ENCODE assay signal across 16 cellular contexts in the genomic region with DNA sequence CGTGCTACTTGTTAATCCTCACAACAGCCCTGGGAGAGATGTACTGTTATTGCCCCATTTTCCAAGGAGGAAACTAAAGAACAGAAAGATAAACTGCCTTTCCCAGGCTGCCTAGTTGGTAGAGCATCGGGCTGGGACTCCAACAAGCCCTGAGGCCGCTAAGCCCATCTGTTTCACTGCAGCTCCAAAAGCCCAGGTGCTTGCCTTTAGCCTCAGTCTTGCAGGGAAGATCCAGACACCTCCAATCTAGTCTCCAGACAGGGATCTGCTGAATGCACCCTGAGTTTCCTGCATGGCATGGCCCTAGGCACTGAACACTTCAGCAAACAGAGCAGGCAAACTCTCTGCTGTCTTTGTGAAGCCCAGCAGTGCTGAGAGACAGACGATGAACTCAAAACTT. TPM values are rescaled to one million over a fixed set of nuclear protein-coding genes. Genes with fewer than 3 reads are reported as not detected.
DNase-seq lines count a peak whose midpoint lies in the region; ATAC-seq and TF ChIP-seq lines count a peak whose summit lies in the region.
"Had no signal": no experiment of that assay in that cellular context is flagged by ENCODE, and none has a peak within 500 bp of the region (broad histone marks: within the 10 kb centered on the region; RNA-seq: fewer than 3 reads in every experiment).

No MANE protein-coding gene starts in this region.

- no peaks in the 10 kb centered on the region for H3K27me3 Mint-ChIP-seq in activated CD8-positive, alpha-beta memory T cell treated with anti-CD3 and anti-CD28 coated beads, Interleukin-2, amount 10 ng/mL, durations not matched to agents 7 days and 5 days
- no peaks in the 10 kb centered on the region for H3K27me3 Mint-ChIP-seq in osteocyte (ENCODE audit: unreplicated experiment)
- H3K27me3 Mint-ChIP-seq: B cell had no signal

- CTCF ChIA-PET in activated CD8-positive, alpha-beta memory T cell treated with anti-CD3 and anti-CD28 coated beads, Interleukin-2, amount 10 ng/mL, durations not matched to agents 7 days and 5 days (lab: Charles Lee): no interaction called here

- peak; percentile 35 for DNase-seq in activated CD8-positive, alpha-beta memory T cell treated with anti-CD3 and anti-CD28 coated beads, Interleukin-2, amount 10 ng/mL, durations not matched to agents 7 days and 5 days
- DNase-seq in activated CD8-positive, alpha-beta memory T cell treated with anti-CD3 and anti-CD28 coated beads, Interleukin-2, amount 50 U/mL, for 48 hours: no peak
- DNase-seq in NCI-H69 (lab: John Stamatoyannopoulos, UW): peak; percentile 53
- peak; percentile 89 for DNase-seq in islet precursor cell
- peak; percentile 34 for DNase-seq in osteocyte (ENCODE audit: extremely low spot score, unreplicated experiment)
- DNase-seq in NCI-H2227 treated with DMSO at 0.1 percent for 48 hours (lab: John Stamatoyannopoulos, UW): no peak
- DNase-seq in KBM-7: no peak
- no peak for DNase-seq in activated naive CD4-positive, alpha-beta T cell treated with anti-CD3 and anti-CD28 coated beads, Interleukin-2, amount 50 U/mL, for 16 hours
- DNase-seq: Calu3; CD8-positive, alpha-beta T cell; GF-D8; GOT3; H7; IMR-90 had no signal

- no peak overlapping the region for H3K4me3 Mint-ChIP-seq in activated CD8-positive, alpha-beta memory T cell treated with anti-CD3 and anti-CD28 coated beads, Interleukin-2, amount 10 ng/mL, durations not matched to agents 7 days and 5 days
- H3K4me3 Mint-ChIP-seq in osteocyte (ENCODE audit: unreplicated experiment): no peak overlapping the region
- H3K4me3 Mint-ChIP-seq: B cell; CD8-positive, alpha-beta T cell had no signal

- no peak for ATAC-seq in activated CD8-positive, alpha-beta memory T cell treated with anti-CD3 and anti-CD28 coated beads, Interleukin-2, amount 10 ng/mL, durations not matched to agents 7 days and 5 days
- ATAC-seq: CD8-positive, alpha-beta T cell had no signal

- in situ Hi-C loops in KBM-7 (cut with MboI; ENCODE audit: low pct_unique_long_range_greater_than_20kb, low sequenced_read_pairs): no loop called here

- no peaks in the 10 kb centered on the region for H3K9me3 Mint-ChIP-seq in activated CD8-positive, alpha-beta memory T cell treated with anti-CD3 and anti-CD28 coated beads, Interleukin-2, amount 10 ng/mL, durations not matched to agents 7 days and 5 days (ENCODE audit: low read depth)
- H3K9me3 Mint-ChIP-seq in osteocyte (ENCODE audit: unreplicated experiment): no peaks in the 10 kb centered on the region
- H3K9me3 Mint-ChIP-seq: CD8-positive, alpha-beta T cell had no signal

- no peaks in the 10 kb centered on the region for H3K36me3 Mint-ChIP-seq in activated CD8-positive, alpha-beta memory T cell treated with anti-CD3 and anti-CD28 coated beads, Interleukin-2, amount 10 ng/mL, durations not matched to agents 7 days and 5 days
- no peaks in the 10 kb centered on the region for H3K36me3 Mint-ChIP-seq in osteocyte (ENCODE audit: unreplicated experiment)
- H3K36me3 Mint-ChIP-seq: CD8-positive, alpha-beta T cell had no signal

- H3K4me1 Mint-ChIP-seq in activated CD8-positive, alpha-beta memory T cell treated with anti-CD3 and anti-CD28 coated beads, Interleukin-2, amount 10 ng/mL, durations not matched to agents 7 days and 5 days: no peaks in the 10 kb centered on the region
- H3K4me1 Mint-ChIP-seq in osteocyte (ENCODE audit: unreplicated experiment): no peaks in the 10 kb centered on the region
- H3K4me1 Mint-ChIP-seq: B cell had no signal

- no peak for TF ChIP-seq CTCF in osteocyte (IDR thresholded peaks at IDR 0.05)

- H3K27ac Mint-ChIP-seq in activated CD8-positive, alpha-beta memory T cell treated with anti-CD3 and anti-CD28 coated beads, Interleukin-2, amount 10 ng/mL, durations not matched to agents 7 days and 5 days: no peak overlapping the region
- H3K27ac Mint-ChIP-seq in osteocyte (ENCODE audit: unreplicated experiment): no peak overlapping the region
- H3K27ac Mint-ChIP-seq: B cell; CD8-positive, alpha-beta T cell had no signal

RNA-seq across cellular contexts. Expression of gene SPATA19, which starts 25.4 kb away (rescaled TPM):
- not detected for total RNA-seq in activated CD8-positive, alpha-beta memory T cell treated with anti-CD3 and anti-CD28 coated beads, Interleukin-2, amount 10 ng/mL, durations not matched to agents 7 days and 5 days
- not detected in 2 replicates for total RNA-seq in osteocyte
- total RNA-seq: A172; B cell; Calu3; CD8-positive, alpha-beta T cell; H7; IMR-90 had no signal

Comparison
In these comparisons a context has a peak if more than half of its experiments do, and no peak if none do; other contexts are left out.
1. DNase-seq: peak in activated CD8-positive, alpha-beta memory T cell treated with anti-CD3 and anti-CD28 coated beads, Interleukin-2, amount 10 ng/mL, durations not matched to agents 7 days and 5 days (single experiment), NCI-H69 (single experiment), islet precursor cell (single experiment) and osteocyte (single experiment); none in activated CD8-positive, alpha-beta memory T cell treated with anti-CD3 and anti-CD28 coated beads, Interleukin-2, amount 50 U/mL, for 48 hours (single experiment), NCI-H2227 treated with DMSO at 0.1 percent for 48 hours (single experiment), KBM-7 (single experiment) and activated naive CD4-positive, alpha-beta T cell treated with anti-CD3 and anti-CD28 coated beads, Interleukin-2, amount 50 U/mL, for 16 hours (single experiment).